Comparison of ENCODE assay signal across 11 cellular contexts in genomic region chr1:213724640-213725536, GRCh38.
DNase-seq lines count a peak whose midpoint lies in the region; ATAC-seq, FAIRE-seq and TF ChIP-seq lines count a peak whose summit lies in the region.
"Had no signal": no experiment of that assay in that cellular context is flagged by ENCODE, and none has a peak within 500 bp of the region (broad histone marks: within the 10 kb centered on the region; RNA-seq: fewer than 3 reads in every experiment).

No MANE protein-coding gene starts in this region.

- H3K4me1 ChIP-seq in GM23248 (ENCODE audit: insufficient read depth) (0 out of 2 replicates have a peak, but pooled peaks cover 4% of the 10 kb centered on the region), hepatocyte (ENCODE audit: insufficient read depth) (peaks cover 4% of the 10 kb centered on the region)

- H3K27ac ChIP-seq in GM23248 (no peak overlapping the region), hepatocyte (peak overlapping the region; percentile 20)

- H3K27me3 ChIP-seq in GM23248 (replicated peaks; ENCODE audit: insufficient read depth) (no peaks in the 10 kb centered on the region), bronchial epithelial cell (ENCODE audit: control insufficient read depth, insufficient read depth, low read length) (no peaks in the 10 kb centered on the region), hepatocyte (no peaks in the 10 kb centered on the region)

- DNase-seq in GM23248 (peak; percentile 43), bronchial epithelial cell (ENCODE audit: low read depth) (no peak), hepatocyte (ENCODE audit: low spot score) (peak; percentile 54), skeletal muscle cell (ENCODE audit: low read depth) (peak; percentile 2), activated gamma-delta T cell treated with Interleukin-2 at 50 U/mL for 16 hours (no peak)
- DNase-seq in activated T-cell treated with anti-CD3 and anti-CD28 coated beads, Interleukin-2, amount 50 U/mL, for 4 hours = no peak
- DNase-seq in activated CD8-positive, alpha-beta T cell treated with anti-CD3 and anti-CD28 coated beads for 36 hours = no peak
- DNase-seq: Caco-2, HCEC 1CT, NCI-H1417 treated with DMSO at 0.1 percent for 48 hours had no signal

- no peak overlapping the region for H2AFZ ChIP-seq in GM23248
- H2AFZ ChIP-seq in hepatocyte = no peak overlapping the region

- FAIRE-seq in bronchial epithelial cell (lab: Jason Lieb, UNC) = peak; percentile 13

- H3K4me1 Mint-ChIP-seq in activated T-cell treated with anti-CD3 and anti-CD28 coated beads, Interleukin-2, amount 50 U/mL, for 4 hours (ENCODE audit: low read depth) = no peaks in the 10 kb centered on the region
- no peaks in the 10 kb centered on the region for H3K4me1 Mint-ChIP-seq in activated CD8-positive, alpha-beta T cell treated with anti-CD3 and anti-CD28 coated beads for 36 hours (ENCODE audit: low read depth)

- CTCF ChIA-PET in activated CD8-positive, alpha-beta T cell treated with anti-CD3 and anti-CD28 coated beads for 36 hours (lab: Charles Lee) = no interaction called here

- TF ChIP-seq CTCF in bronchial epithelial cell (IDR thresholded peaks at IDR 0.05; ENCODE audit: insufficient read depth, low read length, severe bottlenecking) (no peak), hepatocyte (IDR thresholded peaks at IDR 0.05; ENCODE audit: poor library complexity) (no peak)
- no peak for TF ChIP-seq CTCF in activated CD8-positive, alpha-beta T cell treated with anti-CD3 and anti-CD28 coated beads for 36 hours (IDR thresholded peaks at IDR 0.05)

- peaks cover 25% of the 10 kb centered on the region for H3K9me3 Mint-ChIP-seq in activated T-cell treated with anti-CD3 and anti-CD28 coated beads, Interleukin-2, amount 50 U/mL, for 4 hours
- H3K9me3 Mint-ChIP-seq in activated CD8-positive, alpha-beta T cell treated with anti-CD3 and anti-CD28 coated beads for 36 hours = peaks cover 12% of the 10 kb centered on the region

- H3K4me3 Mint-ChIP-seq in activated T-cell treated with anti-CD3 and anti-CD28 coated beads, Interleukin-2, amount 50 U/mL, for 4 hours = no peak overlapping the region
- no peak overlapping the region for H3K4me3 Mint-ChIP-seq in activated CD8-positive, alpha-beta T cell treated with anti-CD3 and anti-CD28 coated beads for 36 hours

- H3K79me2 ChIP-seq in GM23248 (ENCODE audit: insufficient read depth) (no peaks in the 10 kb centered on the region), hepatocyte (no peaks in the 10 kb centered on the region)

- no peak overlapping the region for H3K27ac Mint-ChIP-seq in activated CD8-positive, alpha-beta T cell treated with anti-CD3 and anti-CD28 coated beads for 36 hours

- H3K4me3 ChIP-seq in GM23248 (no peak overlapping the region), bronchial epithelial cell (ENCODE audit: low read depth, low read length) (no peak overlapping the region), hepatocyte (no peak overlapping the region), skeletal muscle cell (ENCODE audit: low read depth, low read length) (no peak overlapping the region)

- no peak overlapping the region for H3K9ac ChIP-seq in GM23248

- H3K4me2 ChIP-seq in GM23248 (ENCODE audit: unreplicated experiment) (no peak overlapping the region), hepatocyte (no peak overlapping the region)

- no peaks in the 10 kb centered on the region for H3F3A ChIP-seq in GM23248 (ENCODE audit: insufficient read depth)

- H4K20me1 ChIP-seq in GM23248 (ENCODE audit: insufficient read depth) (no peaks in the 10 kb centered on the region), hepatocyte (ENCODE audit: insufficient read depth, poor library complexity, severe bottlenecking) (no peaks in the 10 kb centered on the region)

- H3K9me3 ChIP-seq in GM23248 (ENCODE audit: low read depth) (no peaks in the 10 kb centered on the region), hepatocyte (ENCODE audit: low read depth) (no peaks in the 10 kb centered on the region)
- H3K9me3 ChIP-seq: Caco-2 had no signal

- peaks cover 2% of the 10 kb centered on the region for H3K27me3 Mint-ChIP-seq in activated T-cell treated with anti-CD3 and anti-CD28 coated beads, Interleukin-2, amount 50 U/mL, for 4 hours (ENCODE audit: low read depth)
- no peaks in the 10 kb centered on the region for H3K27me3 Mint-ChIP-seq in activated CD8-positive, alpha-beta T cell treated with anti-CD3 and anti-CD28 coated beads for 36 hours

- WGBS in GM23248 (ENCODE audit: low coverage in 1 of 2, low lambda C conversion rate in 2 of 2, missing lambda C conversion rate in 2 of 2), 2 experiments = 1 to 2% methylated on average over 14 of the region's 14 CpGs
- WGBS in hepatocyte (ENCODE audit: low lambda C conversion rate, missing lambda C conversion rate) = 54% methylated on average over 14 of the region's 14 CpGs

- ATAC-seq in activated T-cell treated with anti-CD3 and anti-CD28 coated beads, Interleukin-2, amount 50 U/mL, for 4 hours = no peak
- no peak for ATAC-seq in GM19467 (IDR thresholded peaks at IDR 0.05; ENCODE audit: unreplicated experiment)
- no peak for ATAC-seq in activated CD8-positive, alpha-beta T cell treated with anti-CD3 and anti-CD28 coated beads for 36 hours

- no peaks in the 10 kb centered on the region for H3K36me3 ChIP-seq in GM23248 (ENCODE audit: low read depth)
- H3K36me3 ChIP-seq in bronchial epithelial cell (ENCODE audit: control insufficient read depth, insufficient read depth, low read length) = no peaks in the 10 kb centered on the region
- H3K36me3 ChIP-seq in hepatocyte (replicated peaks; ENCODE audit: insufficient read depth, low read depth) = no peaks in the 10 kb centered on the region

- in situ Hi-C loops in GM23248 (cut with MboI) = no loop called here

- intact Hi-C loops in activated CD8-positive, alpha-beta T cell treated with anti-CD3 and anti-CD28 coated beads for 36 hours (cut with micrococcal nuclease) = no loop called here

- no peaks in the 10 kb centered on the region for H3K36me3 Mint-ChIP-seq in activated T-cell treated with anti-CD3 and anti-CD28 coated beads, Interleukin-2, amount 50 U/mL, for 4 hours (ENCODE audit: insufficient read depth)
- no peaks in the 10 kb centered on the region for H3K36me3 Mint-ChIP-seq in activated CD8-positive, alpha-beta T cell treated with anti-CD3 and anti-CD28 coated beads for 36 hours (ENCODE audit: low read depth)

- POLR2A ChIA-PET in activated CD8-positive, alpha-beta T cell treated with anti-CD3 and anti-CD28 coated beads for 36 hours (lab: Charles Lee) = no interaction called here

- H3K9me2 ChIP-seq in GM23248 (ENCODE audit: insufficient read depth) (0 out of 2 replicates have a peak, but pooled peaks cover 5% of the 10 kb centered on the region), hepatocyte (replicated peaks; ENCODE audit: insufficient read depth) (no peaks in the 10 kb centered on the region)

Comparison
In these comparisons a context has a peak if more than half of its experiments do, and no peak if none do; other contexts are left out.
1. DNase-seq: peak in GM23248 (single experiment), hepatocyte (single experiment) and skeletal muscle cell (single experiment); none in bronchial epithelial cell (single experiment), activated T-cell treated with anti-CD3 and anti-CD28 coated beads, Interleukin-2, amount 50 U/mL, for 4 hours (single experiment), activated gamma-delta T cell treated with Interleukin-2 at 50 U/mL for 16 hours (single experiment) and activated CD8-positive, alpha-beta T cell treated with anti-CD3 and anti-CD28 coated beads for 36 hours (single experiment).